ENCODE assay signal across 19 cellular contexts in genomic region chr5:52707626-52708025, GRCh38.
DNase-seq lines count a peak whose midpoint lies in the region; ATAC-seq and TF ChIP-seq lines count a peak whose summit lies in the region.
"Had no signal": no experiment of that assay in that cellular context is flagged by ENCODE, and none has a peak within 500 bp of the region (broad histone marks: within the 10 kb centered on the region; RNA-seq: fewer than 3 reads in every experiment).

No MANE protein-coding gene starts in this region.

- no peak overlapping the region for H3K23ac ChIP-seq in H9 (ENCODE audit: insufficient read length, low read depth, low read length)

- peaks cover 9 to 13% of the 10 kb centered on the region in 2 experiments for H3K4me1 Mint-ChIP-seq in H9
- peaks cover 59% of the 10 kb centered on the region for H3K4me1 Mint-ChIP-seq in activated CD4-positive, alpha-beta T cell treated with anti-CD3 and anti-CD28 coated beads, Interleukin-2, amount 10 ng/mL, durations not matched to agents 7 days and 5 days
- H3K4me1 Mint-ChIP-seq: B cell had no signal

- no peaks in the 10 kb centered on the region for H3K36me3 ChIP-seq in KOPT-K1 (ENCODE audit: insufficient read depth, low read length)
- H3K36me3 ChIP-seq in parathyroid adenoma (ENCODE audit: control insufficient read depth, insufficient read depth, low read length): no peaks in the 10 kb centered on the region

- no peak overlapping the region for H3K56ac ChIP-seq in H9 (ENCODE audit: insufficient read length, low read depth, low read length)

- no peak overlapping the region for H4K91ac ChIP-seq in H9 (ENCODE audit: insufficient read length, low read depth, low read length)

- H3K4me3 ChIP-seq in parathyroid adenoma (ENCODE audit: low read depth, low read length): no peak overlapping the region
- H3K4me3 ChIP-seq: GM23248, K562 had no signal

- no peak overlapping the region for H4K8ac ChIP-seq in H9 (replicated peaks; ENCODE audit: insufficient read length, low read depth, low read length)

- no CpG with 5 or more reads among the region's 2 CpGs for WGBS in H9 (ENCODE audit: extremely low coverage, insufficient read length, low lambda C conversion rate)

- no peak overlapping the region for H2BK15ac ChIP-seq in H9 (ENCODE audit: low read depth, low read length)

- DNase-seq in NCI-H345 treated with DMSO at 0.1 percent for 48 hours (lab: John Stamatoyannopoulos, UW; ENCODE audit: unreplicated experiment) (peak; percentile 1), NCI-H345 (lab: John Stamatoyannopoulos, UW) (no peak), left lobe of liver (ENCODE audit: low spot score) (no peak), H9 (no peak)
- DNase-seq in stimulated activated naive CD8-positive, alpha-beta T cell treated with anti-CD3 and anti-CD28 coated beads, Interleukin-15, Interleukin-2, amounts not matched to agents 100 U/mL and 50 U/mL, for 24 hours: no peak
- no peak for DNase-seq in activated CD4-positive, alpha-beta T cell treated with anti-CD3 and anti-CD28 coated beads, Interleukin-2, amount 10 ng/mL, durations not matched to agents 7 days and 5 days
- DNase-seq: 8988T, GDM1, GM23248, NCI-H1105, NCI-H2081 treated with DMSO at 0.1 percent for 48 hours, NCI-H69, RPMI8226, SHP77 treated with DMSO at 0.1 percent for 48 hours had no signal

- H2AFZ ChIP-seq in parathyroid adenoma (peak overlapping the region; percentile 79), H9 (ENCODE audit: low read length) (no peak overlapping the region)
- H2AFZ ChIP-seq: GM23248 had no signal

- H3K27me3 ChIP-seq in parathyroid adenoma (ENCODE audit: control insufficient read depth, insufficient read depth, low read length) (no peaks in the 10 kb centered on the region), H9 (ENCODE audit: insufficient read depth, low read length) (no peaks in the 10 kb centered on the region)

- no peaks in the 10 kb centered on the region for H3K23me2 ChIP-seq in H9 (ENCODE audit: insufficient read length, low read depth, low read length, poor library complexity, severe bottlenecking)

- H3K4me2 ChIP-seq in parathyroid adenoma (ENCODE audit: low read length) (peak overlapping the region; percentile 18), H9 (ENCODE audit: insufficient read depth, insufficient read length, low read length) (no peak overlapping the region)

- H3K14ac ChIP-seq in H9 (ENCODE audit: insufficient read depth, low read length): no peak overlapping the region

- no peaks in the 10 kb centered on the region for H3K36me3 Mint-ChIP-seq in H9 (ENCODE audit: insufficient read depth in 1 of 3, low read depth in 3 of 3)
- peaks cover 2% of the 10 kb centered on the region for H3K36me3 Mint-ChIP-seq in activated CD4-positive, alpha-beta T cell treated with anti-CD3 and anti-CD28 coated beads, Interleukin-2, amount 10 ng/mL, durations not matched to agents 7 days and 5 days (ENCODE audit: low read depth)

- H2BK120ac ChIP-seq in H9 (ENCODE audit: low read depth, low read length, poor library complexity, severe bottlenecking): no peak overlapping the region

- CTCF ChIA-PET in activated CD4-positive, alpha-beta T cell treated with anti-CD3 and anti-CD28 coated beads, Interleukin-2, amount 10 ng/mL, durations not matched to agents 7 days and 5 days (lab: Charles Lee): interaction anchor here (0.6 to 1.2 kb wide), 2 partner anchors 11 to 15 kb away, joined by 3 to 6 read pairs; no protein-coding TSS in a partner anchor

- no peaks in the 10 kb centered on the region for H3K79me1 ChIP-seq in H9 (ENCODE audit: insufficient read depth, low read depth, low read length, poor library complexity, severe bottlenecking)

- peaks cover 71% of the 10 kb centered on the region for H3K4me1 ChIP-seq in parathyroid adenoma
- peaks cover 3% of the 10 kb centered on the region; the same call in 1 of the 2 replicates for H3K4me1 ChIP-seq in H9 (ENCODE audit: insufficient read depth, low read length)

- H3K4me3 Mint-ChIP-seq in H9: no peak overlapping the region
- no peak overlapping the region for H3K4me3 Mint-ChIP-seq in activated CD4-positive, alpha-beta T cell treated with anti-CD3 and anti-CD28 coated beads, Interleukin-2, amount 10 ng/mL, durations not matched to agents 7 days and 5 days
- H3K4me3 Mint-ChIP-seq: B cell had no signal

- no peak overlapping the region for H2BK12ac ChIP-seq in H9 (ENCODE audit: insufficient read length, low read depth, low read length)

- H3K27me3 Mint-ChIP-seq in H9 (ENCODE audit: low read depth): no peaks in the 10 kb centered on the region
- peaks cover 8% of the 10 kb centered on the region for H3K27me3 Mint-ChIP-seq in activated CD4-positive, alpha-beta T cell treated with anti-CD3 and anti-CD28 coated beads, Interleukin-2, amount 10 ng/mL, durations not matched to agents 7 days and 5 days
- H3K27me3 Mint-ChIP-seq: B cell had no signal

- peak; percentile 18 for ATAC-seq in left lobe of liver
- ATAC-seq in stimulated activated naive CD8-positive, alpha-beta T cell treated with anti-CD3 and anti-CD28 coated beads, Interleukin-15, Interleukin-2, amounts not matched to agents 100 U/mL and 50 U/mL, for 24 hours: no peak
- ATAC-seq: HCT116, K562 had no signal

- H4K5ac ChIP-seq in H9 (ENCODE audit: insufficient read length, low read depth, low read length): no peak overlapping the region

- no peaks in the 10 kb centered on the region for H3K9me3 Mint-ChIP-seq in H9
- H3K9me3 Mint-ChIP-seq in activated CD4-positive, alpha-beta T cell treated with anti-CD3 and anti-CD28 coated beads, Interleukin-2, amount 10 ng/mL, durations not matched to agents 7 days and 5 days: no peaks in the 10 kb centered on the region

- H2AK5ac ChIP-seq in H9 (ENCODE audit: insufficient read length, low read length): no peak overlapping the region

- H3K9ac ChIP-seq in parathyroid adenoma (no peak overlapping the region), H9 (ENCODE audit: extremely low read depth, insufficient read length, low read length) (no peak overlapping the region)
- H3K9ac ChIP-seq: GM23248 had no signal

- no peaks in the 10 kb centered on the region for H3K79me2 ChIP-seq in parathyroid adenoma
- H3K79me2 ChIP-seq in H9 (ENCODE audit: insufficient read depth, low read length): no peaks in the 10 kb centered on the region

- H3K27ac ChIP-seq in KOPT-K1 (ENCODE audit: low read depth, low read length, poor library complexity, severe bottlenecking): peak overlapping the region; percentile 28
- peak overlapping the region; percentile 98 for H3K27ac ChIP-seq in parathyroid adenoma
- H3K27ac ChIP-seq in H9 (ENCODE audit: insufficient read length, low read depth, low read length): no peak overlapping the region

- no peak overlapping the region for H2BK5ac ChIP-seq in H9 (ENCODE audit: insufficient read length, low read length)

- POLR2A ChIA-PET in activated CD4-positive, alpha-beta T cell treated with anti-CD3 and anti-CD28 coated beads, Interleukin-2, amount 10 ng/mL, durations not matched to agents 7 days and 5 days (lab: Charles Lee): no interaction called here

- no peak overlapping the region for H3K18ac ChIP-seq in H9 (ENCODE audit: insufficient read length, low read depth, low read length)

- 0 out of 7 replicates have a peak overlapping the region, but pooled peaks of 1 of the 3 experiments have one; percentile 2 for H3K27ac Mint-ChIP-seq in H9
- H3K27ac Mint-ChIP-seq in activated CD4-positive, alpha-beta T cell treated with anti-CD3 and anti-CD28 coated beads, Interleukin-2, amount 10 ng/mL, durations not matched to agents 7 days and 5 days: no peak overlapping the region
- H3K27ac Mint-ChIP-seq: B cell had no signal

- TF ChIP-seq CTCF in parathyroid adenoma (IDR thresholded peaks at IDR 0.05) (no peak), H9 (conservative IDR thresholded peaks at IDR 0.05) (no peak)

- H3K4ac ChIP-seq in H9 (ENCODE audit: low read depth, low read length): no peak overlapping the region

- H4K20me1 ChIP-seq in H9 (ENCODE audit: control insufficient read depth, insufficient read depth, insufficient read length): no peaks in the 10 kb centered on the region

- no peak overlapping the region for H3T11ph ChIP-seq in H9 (ENCODE audit: low read length)

- H2BK20ac ChIP-seq in H9 (ENCODE audit: low read depth, low read length, poor library complexity, severe bottlenecking): no peak overlapping the region

- H3K9me3 ChIP-seq in KOPT-K1 (ENCODE audit: insufficient read depth, low read length, poor library complexity, severe bottlenecking) (no peaks in the 10 kb centered on the region), parathyroid adenoma (ENCODE audit: control insufficient read depth, low read length) (no peaks in the 10 kb centered on the region), H9 (ENCODE audit: control insufficient read depth, low read depth, low read length) (no peaks in the 10 kb centered on the region)
